ENCODE assay signal across 8 cellular contexts in genomic region chr1:246214708-246215504, GRCh38.
DNase-seq lines count a peak whose midpoint lies in the region; ATAC-seq and TF ChIP-seq lines count a peak whose summit lies in the region.

No MANE protein-coding gene starts in this region.

- no peaks in the 10 kb centered on the region for H3K27me3 ChIP-seq in aorta (ENCODE audit: control insufficient read depth in 1 of 2, insufficient read depth in 2 of 2, low read length in 1 of 2)

- no peak for TF ChIP-seq CTCF in fibroblast of the aortic adventitia (IDR thresholded peaks at IDR 0.05; ENCODE audit: insufficient read depth, low read length)

- peak; percentile 71 for DNase-seq in CMK (ENCODE audit: low read depth)
- peak; percentile 98 for DNase-seq in OCI-M1 (lab: John Stamatoyannopoulos, UW)
- peak; percentile 88 for DNase-seq in fibroblast of the aortic adventitia (ENCODE audit: low read depth)
- DNase-seq in aorta = peak in 1 of 2 donors; percentile 67
- no peak for DNase-seq in NCI-H2227 treated with DMSO at 0.1 percent for 48 hours (lab: John Stamatoyannopoulos, UW)

- WGBS in aorta, 2 donors = 68 to 75% methylated on average over 9 of the region's 9 CpGs

- no peak overlapping the region for H3K27ac ChIP-seq in aorta (ENCODE audit: low read depth in 1 of 2, low read length in 2 of 2)

- H3K4me3 ChIP-seq in fibroblast of the aortic adventitia (ENCODE audit: low read depth, low read length) (no peak overlapping the region), aorta (ENCODE audit: low read length in 2 of 2) (no peak overlapping the region)

- peak; percentile 99 for ATAC-seq in GM19463 (IDR thresholded peaks at IDR 0.05; ENCODE audit: unreplicated experiment)
- ATAC-seq in HG03432 (IDR thresholded peaks at IDR 0.05; ENCODE audit: unreplicated experiment) = peak; percentile 96
- peak; percentile 67 for ATAC-seq in aorta (ENCODE audit: low FRiP score)
- ATAC-seq in HG03439 (IDR thresholded peaks at IDR 0.05; ENCODE audit: unreplicated experiment) = no peak

- no peaks in the 10 kb centered on the region for H3K9me3 ChIP-seq in aorta (ENCODE audit: control insufficient read depth, low read length)

- intact Hi-C loops in aorta (cut with DNase I) = no loop called here

- no peaks in the 10 kb centered on the region for H3K4me1 ChIP-seq in aorta (ENCODE audit: control insufficient read depth in 1 of 2, insufficient read depth in 2 of 2, low read length in 2 of 2)

- H3K36me3 ChIP-seq in aorta (ENCODE audit: control insufficient read depth in 1 of 2, insufficient read depth in 2 of 2, low read length in 1 of 2) = no peaks in the 10 kb centered on the region
